19 cellular contexts compared by ENCODE assay signal in genomic region chr2:135163306-135163705, GRCh38.
DNase-seq lines count a peak whose midpoint lies in the region; ATAC-seq and TF ChIP-seq lines count a peak whose summit lies in the region.
"Had no signal": no experiment of that assay in that cellular context is flagged by ENCODE, and none has a peak within 500 bp of the region (broad histone marks: within the 10 kb centered on the region; RNA-seq: fewer than 3 reads in every experiment).

No MANE protein-coding gene starts in this region.

- TF ChIP-seq CTCF in GM10248 (IDR thresholded peaks at IDR 0.05; ENCODE audit: control extremely low read depth, extremely low read depth, low read depth, missing control alignments), result no peak

- H3K27ac Mint-ChIP-seq in IgD-negative memory B cell, result peak overlapping the region in 2 of 3 donors; percentile 54 to 59
- H3K27ac Mint-ChIP-seq: activated naive CD8-positive, alpha-beta T cell; activated T-helper 1 cell treated with anti-CD3 and anti-CD28 coated beads, Interleukin-12 subunit alpha, Interleukin-12 subunit beta, Interleukin-2, Interleukin-4 antibody, amounts not matched to agents 30 ng/mL and 10 ng/mL and 1 ng/mL, durations not matched to agents 14 hours and 24 hours and 36 hours; T-helper 17 cell had no signal

- peak; percentile 22 for DNase-seq in myocyte (ENCODE audit: low read depth)
- DNase-seq in amygdala (lab: John Stamatoyannopoulos, UW), result no peak
- no peak for DNase-seq in GM10248 (ENCODE audit: extremely low spot score)
- DNase-seq: activated CD4-positive, alpha-beta T cell treated with anti-CD3 and anti-CD28 coated beads for 4 hours; DMS53; NCI-H1048; NCI-H187 treated with DMSO at 0.1 percent for 48 hours; NCI-H526 treated with DMSO at 0.1 percent for 48 hours; posterior cingulate gyrus; T-helper 17 cell; transverse colon had no signal

- CTCF ChIA-PET in GM10248 (lab: Yijun Ruan, JAX), result interaction anchor here (0.9 to 2.2 kb wide), 3 partner anchors 9 to 25 kb away, joined by 3 to 6 read pairs (median 3); no protein-coding TSS in a partner anchor

- H3K4me1 Mint-ChIP-seq in IgD-negative memory B cell, result peaks cover 0 to 3% (median 0%) of the 10 kb centered on the region in 3 donors
- H3K4me1 Mint-ChIP-seq: neural crest cell had no signal

- POLR2A ChIA-PET in GM10248 (lab: Yijun Ruan, JAX), result no interaction called here

- no peaks in the 10 kb centered on the region for H3K9me3 Mint-ChIP-seq in IgD-negative memory B cell
- H3K9me3 Mint-ChIP-seq: activated T-helper 1 cell treated with anti-CD3 and anti-CD28 coated beads, Interleukin-12 subunit alpha, Interleukin-12 subunit beta, Interleukin-2, Interleukin-4 antibody, amounts not matched to agents 30 ng/mL and 10 ng/mL and 1 ng/mL, durations not matched to agents 14 hours and 24 hours and 36 hours; central memory CD8-positive, alpha-beta T cell; neural crest cell had no signal

- ATAC-seq in GM18498 (IDR thresholded peaks at IDR 0.05; ENCODE audit: unreplicated experiment) (peak; percentile 46), GM21526 (IDR thresholded peaks at IDR 0.05; ENCODE audit: low FRiP score, unreplicated experiment) (peak; percentile 56), HG03139 (IDR thresholded peaks at IDR 0.05; ENCODE audit: unreplicated experiment) (no peak)
- ATAC-seq: T-helper 17 cell had no signal

- peaks cover 26% of the 10 kb centered on the region for H3K36me3 Mint-ChIP-seq in IgD-negative memory B cell

- no peaks in the 10 kb centered on the region for H3K27me3 Mint-ChIP-seq in IgD-negative memory B cell
- H3K27me3 Mint-ChIP-seq: activated naive CD8-positive, alpha-beta T cell; central memory CD8-positive, alpha-beta T cell; T-helper 17 cell had no signal

- no peak overlapping the region for H3K4me3 Mint-ChIP-seq in IgD-negative memory B cell
- H3K4me3 Mint-ChIP-seq: activated naive CD8-positive, alpha-beta T cell; activated T-helper 1 cell treated with anti-CD3 and anti-CD28 coated beads, Interleukin-12 subunit alpha, Interleukin-12 subunit beta, Interleukin-2, Interleukin-4 antibody, amounts not matched to agents 30 ng/mL and 10 ng/mL and 1 ng/mL, durations not matched to agents 14 hours and 24 hours and 36 hours; central memory CD8-positive, alpha-beta T cell; neural crest cell; T-helper 17 cell had no signal
